ENCODE assay signal across 27 cellular contexts in genomic region chr2:63851912-63852311, GRCh38. TPM values are rescaled to one million over a fixed set of nuclear protein-coding genes. Genes with fewer than 3 reads are reported as not detected.
DNase-seq lines count a peak whose midpoint lies in the region; ATAC-seq and TF ChIP-seq lines count a peak whose summit lies in the region.
"Had no signal": no experiment of that assay in that cellular context is flagged by ENCODE, and none has a peak within 500 bp of the region (broad histone marks: within the 10 kb centered on the region; RNA-seq: fewer than 3 reads in every experiment).

No MANE protein-coding gene starts in this region.

- ATAC-seq in T-helper 17 cell, result no peak
- no peak for ATAC-seq in GM21367 (IDR thresholded peaks at IDR 0.05; ENCODE audit: unreplicated experiment)
- ATAC-seq in HG02763 (IDR thresholded peaks at IDR 0.05; ENCODE audit: unreplicated experiment), result no peak
- ATAC-seq: A549, esophagus mucosa, gastroesophageal sphincter, GM12878 had no signal

- DNase-seq in activated CD4-positive, alpha-beta T cell treated with anti-CD3 and anti-CD28 coated beads, Interleukin-2, amount 10 ng/mL, durations not matched to agents 24 days and 14 days, result no peak
- no peak for DNase-seq in activated CD4-positive, alpha-beta T cell treated with anti-CD3 and anti-CD28 coated beads for 48 hours
- DNase-seq in Caco-2, result no peak
- no peak for DNase-seq in T-helper 17 cell
- peak; percentile 30 for DNase-seq in myocyte (ENCODE audit: low read depth)
- no peak for DNase-seq in OCI-LY7 (ENCODE audit: low spot score)
- DNase-seq: activated CD4-positive, alpha-beta T cell treated with anti-CD3 and anti-CD28 coated beads, Interleukin-2, amount 10 ng/mL, durations not matched to agents 7 days and 5 days; activated gamma-delta T cell treated with Interleukin-2 at 50 U/mL for 16 hours; aorta; cerebellar nuclear complex; effector CD4-positive, alpha-beta T cell; naive B cell; NCI-H1092; NCI-H2107; posterior cingulate gyrus; SHP77; SW 1271 had no signal

- no peak overlapping the region for H3K4me3 Mint-ChIP-seq in activated CD4-positive, alpha-beta T cell treated with anti-CD3 and anti-CD28 coated beads, Interleukin-2, amount 10 ng/mL, durations not matched to agents 24 days and 14 days
- H3K4me3 Mint-ChIP-seq in Caco-2 (ENCODE audit: unreplicated experiment), result no peak overlapping the region
- no peak overlapping the region for H3K4me3 Mint-ChIP-seq in T-helper 17 cell
- H3K4me3 Mint-ChIP-seq: activated CD4-positive, alpha-beta T cell treated with anti-CD3 and anti-CD28 coated beads, Interleukin-2, amount 10 ng/mL, durations not matched to agents 7 days and 5 days; memory B cell; naive B cell had no signal

- peaks cover 28% of the 10 kb centered on the region for H4K20me1 ChIP-seq in OCI-LY7 (ENCODE audit: insufficient read depth, low read length)

- intact Hi-C loops in activated CD4-positive, alpha-beta T cell treated with anti-CD3 and anti-CD28 coated beads, Interleukin-2, amount 10 ng/mL, durations not matched to agents 24 days and 14 days (cut with micrococcal nuclease), result no loop called here
- intact Hi-C loops in Caco-2 (cut with micrococcal nuclease; ENCODE audit: unreplicated experiment) (no loop called here), OCI-LY7 (cut with micrococcal nuclease; ENCODE audit: unreplicated experiment) (no loop called here)

- H3K9me3 ChIP-seq in Caco-2, result no peaks in the 10 kb centered on the region
- no peaks in the 10 kb centered on the region for H3K9me3 ChIP-seq in T-helper 17 cell (ENCODE audit: control insufficient read depth, low read length, poor library complexity, severe bottlenecking)
- H3K9me3 ChIP-seq in OCI-LY7 (ENCODE audit: low read length), result no peaks in the 10 kb centered on the region
- H3K9me3 ChIP-seq: A549, gastroesophageal sphincter, thoracic aorta had no signal

- no peak overlapping the region for H2AFZ ChIP-seq in OCI-LY7 (ENCODE audit: low read length)

- no peaks in the 10 kb centered on the region for H3K9me2 ChIP-seq in OCI-LY7 (ENCODE audit: insufficient read depth, low read length)

- no TSS peak for BruUV-seq in Caco-2 (replicated peaks; lab: Mats Ljungman, UMichigan)
- no TSS peak for BruUV-seq in OCI-LY7 (replicated peaks; lab: Mats Ljungman, UMichigan)

- CTCF ChIA-PET in Caco-2 (lab: Charles Lee) (no interaction called here), OCI-LY7 (lab: Charles Lee; ENCODE audit: unreplicated experiment) (no interaction called here)

- H3K36me3 Mint-ChIP-seq in activated CD4-positive, alpha-beta T cell treated with anti-CD3 and anti-CD28 coated beads, Interleukin-2, amount 10 ng/mL, durations not matched to agents 24 days and 14 days (ENCODE audit: low read depth), result peaks cover 29% of the 10 kb centered on the region
- H3K36me3 Mint-ChIP-seq in Caco-2 (ENCODE audit: insufficient read depth, unreplicated experiment), result peaks cover 30% of the 10 kb centered on the region
- no peaks in the 10 kb centered on the region for H3K36me3 Mint-ChIP-seq in T-helper 17 cell (ENCODE audit: low read depth)

- H3K4me3 ChIP-seq in Caco-2 (ENCODE audit: low read depth, low read length) (no peak overlapping the region), OCI-LY7 (ENCODE audit: low read depth, low read length, poor library complexity, severe bottlenecking) (no peak overlapping the region)
- H3K4me3 ChIP-seq: A549, BLaER1, gastroesophageal sphincter, GM12878, thoracic aorta had no signal

- peaks cover 60% of the 10 kb centered on the region for H3K4me1 Mint-ChIP-seq in activated CD4-positive, alpha-beta T cell treated with anti-CD3 and anti-CD28 coated beads, Interleukin-2, amount 10 ng/mL, durations not matched to agents 24 days and 14 days
- H3K4me1 Mint-ChIP-seq in Caco-2 (ENCODE audit: low read depth, unreplicated experiment) (peaks cover 48% of the 10 kb centered on the region), T-helper 17 cell (peaks cover 48% of the 10 kb centered on the region)

- POLR2A ChIA-PET in Caco-2 (lab: Charles Lee), result interaction anchor here (0.6 to 1.2 kb wide), 2 partner anchors 9 to 10 kb away, joined by 3 read pairs; partner anchors contain the start of gene UGP2
- POLR2A ChIA-PET in OCI-LY7 (lab: Charles Lee), result interaction anchor here (0.6 to 1.7 kb wide), 4 partner anchors 15 to 67 kb away, joined by 3 to 5 read pairs (median 4); no protein-coding TSS in a partner anchor

- peak overlapping the region; percentile 19 for H3K27ac Mint-ChIP-seq in activated CD4-positive, alpha-beta T cell treated with anti-CD3 and anti-CD28 coated beads, Interleukin-2, amount 10 ng/mL, durations not matched to agents 24 days and 14 days
- peak overlapping the region; percentile 15 for H3K27ac Mint-ChIP-seq in Caco-2 (ENCODE audit: unreplicated experiment)
- peak overlapping the region; percentile 97 for H3K27ac Mint-ChIP-seq in T-helper 17 cell
- H3K27ac Mint-ChIP-seq: activated CD4-positive, alpha-beta T cell treated with anti-CD3 and anti-CD28 coated beads, Interleukin-2, amount 10 ng/mL, durations not matched to agents 7 days and 5 days had no signal

- no peak overlapping the region for H3K4me2 ChIP-seq in OCI-LY7 (ENCODE audit: low read length)
- H3K4me2 ChIP-seq: A549, BLaER1, KMS-11 had no signal

- TF ChIP-seq CTCF in Caco-2 (IDR thresholded peaks at IDR 0.05; ENCODE audit: insufficient read depth in 1 of 2, low read depth in 1 of 2, low read length in 1 of 2, severe bottlenecking in 1 of 2, unreplicated experiment in 1 of 2), result no peak
- TF ChIP-seq CTCF in OCI-LY7 (conservative IDR thresholded peaks at IDR 0.05; ENCODE audit: low read length), result no peak

- H3K4me1 ChIP-seq in Caco-2 (peaks cover 43% of the 10 kb centered on the region), OCI-LY7 (ENCODE audit: insufficient read depth, low read length, poor library complexity, severe bottlenecking) (no peaks in the 10 kb centered on the region)

- no peaks in the 10 kb centered on the region for H3K36me3 ChIP-seq in Caco-2 (ENCODE audit: control insufficient read depth, insufficient read depth, low read length)
- peaks cover 39% of the 10 kb centered on the region for H3K36me3 ChIP-seq in OCI-LY7 (ENCODE audit: insufficient read depth, low read length)

- peaks cover 98% of the 10 kb centered on the region for H3K79me2 ChIP-seq in OCI-LY7 (ENCODE audit: insufficient read depth, low read depth, low read length)

- H3K27me3 ChIP-seq in Caco-2 (replicated peaks; ENCODE audit: control insufficient read depth, insufficient read depth, low read length), result no peaks in the 10 kb centered on the region
- H3K27me3 ChIP-seq: BLaER1, gastroesophageal sphincter had no signal

- no peak overlapping the region for H3K27ac ChIP-seq in OCI-LY7 (ENCODE audit: low read depth, low read length, poor library complexity, severe bottlenecking)
- H3K27ac ChIP-seq: A549, BLaER1, gastroesophageal sphincter, KMS-11, thoracic aorta had no signal

- H3K27me3 Mint-ChIP-seq in activated CD4-positive, alpha-beta T cell treated with anti-CD3 and anti-CD28 coated beads, Interleukin-2, amount 10 ng/mL, durations not matched to agents 24 days and 14 days, result no peaks in the 10 kb centered on the region
- H3K27me3 Mint-ChIP-seq in Caco-2 (ENCODE audit: insufficient read depth, unreplicated experiment) (no peaks in the 10 kb centered on the region), T-helper 17 cell (no peaks in the 10 kb centered on the region)
- H3K27me3 Mint-ChIP-seq: activated CD4-positive, alpha-beta T cell treated with anti-CD3 and anti-CD28 coated beads, Interleukin-2, amount 10 ng/mL, durations not matched to agents 7 days and 5 days; memory B cell; naive B cell had no signal

- peaks cover 5% of the 10 kb centered on the region for H3K9me3 Mint-ChIP-seq in activated CD4-positive, alpha-beta T cell treated with anti-CD3 and anti-CD28 coated beads, Interleukin-2, amount 10 ng/mL, durations not matched to agents 24 days and 14 days
- H3K9me3 Mint-ChIP-seq in Caco-2 (ENCODE audit: unreplicated experiment), result no peaks in the 10 kb centered on the region
- H3K9me3 Mint-ChIP-seq: memory B cell had no signal

RNA-seq across cellular contexts. Expression of gene UGP2, which starts 10.2 kb away (rescaled TPM):
- 66.3 and 66.5 TPM in 2 replicates for total RNA-seq in activated CD4-positive, alpha-beta T cell treated with anti-CD3 and anti-CD28 coated beads, Interleukin-2, amount 10 ng/mL, durations not matched to agents 24 days and 14 days
- total RNA-seq in Caco-2 (2022) (288 and 307 TPM in 2 replicates), T-helper 17 cell (10 to 100 TPM; 68.7 to 82.7 TPM), myocyte (92.4 and 200 TPM in 2 replicates), OCI-LY7 (2022) (71.4 and 91.4 TPM in 2 replicates)
- polyA plus RNA-seq in myocyte (2012), result 134 TPM
- 53.7 and 56.9 TPM in 2 replicates for total RNA-seq in OCI-LY7 (2014; rRNA removed; shearing (Covaris generic))

Comparison
In these comparisons a context has a peak if more than half of its experiments do, and no peak if none do; other contexts are left out.
1. H3K27ac Mint-ChIP-seq: peak in every context shown above with its lines; median percentile 97 in T-helper 17 cell; 19 in activated CD4-positive, alpha-beta T cell treated with anti-CD3 and anti-CD28 coated beads, Interleukin-2, amount 10 ng/mL, durations not matched to agents 24 days and 14 days; 15 in Caco-2.